Comparison of ENCODE assay signal across 16 cellular contexts in genomic region chr13:41505209-41505835, GRCh38. TPM values are rescaled to one million over a fixed set of nuclear protein-coding genes. Genes with fewer than 3 reads are reported as not detected.
DNase-seq lines count a peak whose midpoint lies in the region; ATAC-seq, FAIRE-seq and TF ChIP-seq lines count a peak whose summit lies in the region.
"Had no signal": no experiment of that assay in that cellular context is flagged by ENCODE, and none has a peak within 500 bp of the region (broad histone marks: within the 10 kb centered on the region; RNA-seq: fewer than 3 reads in every experiment).

No MANE protein-coding gene starts in this region.

- peaks cover 33% of the 10 kb centered on the region for H3F3A ChIP-seq in DOHH2 (ENCODE audit: control insufficient read depth, insufficient read depth)

- H3K4me1 ChIP-seq in DOHH2 (ENCODE audit: control insufficient read depth, low read length) = peaks cover 65% of the 10 kb centered on the region
- peaks cover 9% of the 10 kb centered on the region for H3K4me1 ChIP-seq in osteoblast (ENCODE audit: insufficient read depth, low read length)
- H3K4me1 ChIP-seq: ascending aorta had no signal

- H3K79me2 ChIP-seq in DOHH2 (ENCODE audit: control insufficient read depth, low read length) (no peaks in the 10 kb centered on the region), osteoblast (ENCODE audit: insufficient read depth, low read length) (no peaks in the 10 kb centered on the region)

- DNase-seq in MG63 (peak; percentile 40), epidermal melanocyte (ENCODE audit: insufficient read length, low spot score) (peak; percentile 45), osteoblast (ENCODE audit: insufficient read length, low spot score, missing footprints) (peak; percentile 89), erythroblast (lab: John Stamatoyannopoulos, UW) (no peak), GM20000 (ENCODE audit: low spot score) (no peak), D721Med (ENCODE audit: insufficient read length, low spot score) (no peak)
- DNase-seq: CD8-positive, alpha-beta memory T cell; kidney; Peyer's patch; stimulated activated CD4-positive, alpha-beta T cell treated with anti-CD3 and anti-CD28 coated beads, Interleukin-2, amount 100 ng/mL, for 24 hours; stimulated activated naive CD4-positive, alpha-beta T cell treated with Interleukin-2 at 50 U/mL for 16 hours had no signal

- ATAC-seq in HG03442 (IDR thresholded peaks at IDR 0.05; ENCODE audit: unreplicated experiment) = no peak

- FAIRE-seq in D721Med (lab: Jason Lieb, UNC) = no peak
- FAIRE-seq: endometrium, GM19239, kidney had no signal

- TF ChIP-seq CTCF in DOHH2 (IDR thresholded peaks at IDR 0.05; ENCODE audit: low read depth, low read length, poor library complexity, severe bottlenecking) = no peak
- TF ChIP-seq CTCF in osteoblast (IDR thresholded peaks at IDR 0.05; ENCODE audit: extremely low read depth, low read depth, low read length) = no peak
- no peak for TF ChIP-seq CTCF in GM20000 (IDR thresholded peaks at IDR 0.05; ENCODE audit: extremely low read depth, missing control alignments)
- TF ChIP-seq CTCF in D721Med (IDR thresholded peaks at IDR 0.05; ENCODE audit: insufficient read depth, missing control alignments) = no peak

- no peaks in the 10 kb centered on the region for H3K27me3 ChIP-seq in DOHH2 (ENCODE audit: control insufficient read depth, low read length)
- no peaks in the 10 kb centered on the region for H3K27me3 ChIP-seq in MG63
- peaks cover 12% of the 10 kb centered on the region for H3K27me3 ChIP-seq in osteoblast (ENCODE audit: insufficient read depth, low read length)
- H3K27me3 ChIP-seq: ascending aorta, Peyer's patch had no signal

- no peaks in the 10 kb centered on the region for H4K20me1 ChIP-seq in DOHH2 (ENCODE audit: control insufficient read depth, insufficient read depth, low read depth, low read length)
- no peaks in the 10 kb centered on the region for H4K20me1 ChIP-seq in osteoblast (ENCODE audit: insufficient read depth, low read length)

- H3K9me2 ChIP-seq in DOHH2 (replicated peaks; ENCODE audit: control insufficient read depth, low read length) = no peaks in the 10 kb centered on the region

- H3K36me3 ChIP-seq in DOHH2 (ENCODE audit: control insufficient read depth, low read length) (peaks cover 18% of the 10 kb centered on the region), MG63 (no peaks in the 10 kb centered on the region), osteoblast (ENCODE audit: insufficient read depth, low read length) (no peaks in the 10 kb centered on the region)
- H3K36me3 ChIP-seq: ascending aorta, Peyer's patch had no signal

- H3K4me3 ChIP-seq in DOHH2 (ENCODE audit: low read length) = no peak overlapping the region
- H3K4me3 ChIP-seq in MG63 = no peak overlapping the region
- no peak overlapping the region for H3K4me3 ChIP-seq in osteoblast (ENCODE audit: insufficient read depth, low read length)
- H3K4me3 ChIP-seq: ascending aorta, Peyer's patch had no signal

- peak overlapping the region; percentile 1; the same call in 1 of the 2 replicates for H3K27ac ChIP-seq in DOHH2 (ENCODE audit: low read depth, low read length)
- peak overlapping the region; percentile 50 for H3K27ac ChIP-seq in osteoblast (ENCODE audit: low read depth, low read length)
- H3K27ac ChIP-seq: ascending aorta, Peyer's patch had no signal

- peaks cover 7% of the 10 kb centered on the region for H3K9me3 ChIP-seq in DOHH2 (ENCODE audit: control insufficient read depth, insufficient read depth, low read length)
- no peaks in the 10 kb centered on the region for H3K9me3 ChIP-seq in MG63
- no peaks in the 10 kb centered on the region for H3K9me3 ChIP-seq in osteoblast (ENCODE audit: low read depth, low read length)
- H3K9me3 ChIP-seq: ascending aorta, Peyer's patch had no signal

- TF ChIP-seq POLR2A in erythroblast (IDR thresholded peaks at IDR 0.05; ENCODE audit: low read length) = no peak

- H2AFZ ChIP-seq in osteoblast (ENCODE audit: low read length) = no peak overlapping the region

- H3K4me2 ChIP-seq in DOHH2 (ENCODE audit: low read length) (peak overlapping the region; percentile 0; the same call in 1 of the 2 replicates), osteoblast (ENCODE audit: insufficient read depth, low read length) (peak overlapping the region; percentile 15)

RNA-seq across cellular contexts. Expression of gene RGCC, which starts 48.0 kb away (rescaled TPM):
- total RNA-seq in MG63 (2014; rRNA removed; shearing (Covaris generic); ENCODE audit: low replicate concordance) = 1.7 TPM in 1 of 2 replicates, not detected in the other
- total RNA-seq in osteoblast = 2.2 and 2.9 TPM in 2 replicates

Comparison
In these comparisons a context has a peak if more than half of its experiments do, and no peak if none do; other contexts are left out.
1. DNase-seq: peak in MG63 (single experiment), epidermal melanocyte (single experiment) and osteoblast (single experiment); none in erythroblast (0 of 2), GM20000 (single experiment) and D721Med (single experiment).